ENCODE assay signal across 13 cellular contexts in the genomic region with DNA sequence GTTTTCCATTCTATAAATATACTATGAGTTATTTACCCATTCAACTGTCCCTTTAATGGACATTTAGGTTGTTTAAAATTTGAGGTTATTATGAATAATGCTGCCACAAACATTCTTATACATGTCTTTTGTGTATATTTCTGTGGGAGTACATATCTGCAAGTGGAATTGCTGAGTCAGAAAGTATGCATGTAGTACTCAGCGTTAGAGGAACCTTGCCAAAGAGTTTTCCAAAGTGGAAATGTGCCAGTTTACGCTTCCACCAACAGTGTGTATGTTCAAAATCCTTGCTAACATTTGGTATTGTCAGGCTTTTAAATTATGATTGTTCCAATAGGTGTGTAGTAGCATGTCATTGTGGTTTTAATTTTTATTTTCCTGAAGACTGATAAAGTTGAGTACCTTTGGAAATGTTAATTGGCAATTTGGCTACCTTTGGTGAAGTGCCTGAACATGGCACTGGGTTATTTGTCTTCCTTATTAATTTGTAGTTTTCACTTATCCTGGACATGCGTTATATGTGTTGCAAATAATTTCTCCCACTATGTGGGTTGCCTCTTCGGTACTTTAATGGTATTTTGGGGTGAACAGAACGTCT.
DNase-seq lines count a peak whose midpoint lies in the region; ATAC-seq and TF ChIP-seq lines count a peak whose summit lies in the region.
"Had no signal": no experiment of that assay in that cellular context is flagged by ENCODE, and none has a peak within 500 bp of the region (broad histone marks: within the 10 kb centered on the region; RNA-seq: fewer than 3 reads in every experiment).

No MANE protein-coding gene starts in this region.

- CTCF ChIA-PET in MCF 10A (lab: Yijun Ruan, JAX), result no interaction called here

- DNase-seq in MCF 10A (ENCODE audit: unreplicated experiment) (peak; percentile 79), breast epithelium (ENCODE audit: low spot score in 2 of 2) (no peak), SK-N-MC (ENCODE audit: low read depth, low spot score) (no peak), fibroblast of villous mesenchyme (ENCODE audit: low read depth) (peak; percentile 68), stomach (peak; percentile 39), NCI-H1417 treated with DMSO at 0.1 percent for 48 hours (lab: John Stamatoyannopoulos, UW) (no peak), HK-2 (ENCODE audit: unreplicated experiment) (no peak)
- DNase-seq: ACHN, DND-41 had no signal

- H3K4me1 Mint-ChIP-seq in MCF 10A (ENCODE audit: insufficient read depth, unreplicated experiment), result peaks cover 17% of the 10 kb centered on the region

- no peak overlapping the region for H3K4me3 Mint-ChIP-seq in MCF 10A (ENCODE audit: unreplicated experiment)
- H3K4me3 Mint-ChIP-seq: natural killer cell treated with Interleukin-12 subunit alpha and Interleukin-12 subunit beta and Interleukin-15 and Interleukin-18, amount 100 ng/mL, for 72 hours had no signal

- H3K4me1 ChIP-seq in breast epithelium (peaks cover 0 to 4% of the 10 kb centered on the region in 2 donors), stomach (peaks cover 0 to 16% (median 5%) of the 10 kb centered on the region in 4 donors)

- H3K27me3 ChIP-seq in breast epithelium, result no peaks in the 10 kb centered on the region
- H3K27me3 ChIP-seq in stomach, result no peaks in the 10 kb centered on the region
- H3K27me3 ChIP-seq: cardiac muscle cell had no signal

- no peaks in the 10 kb centered on the region for H3K27me3 Mint-ChIP-seq in MCF 10A (ENCODE audit: insufficient read depth, unreplicated experiment)

- intact Hi-C loops in MCF 10A (cut with micrococcal nuclease) (no loop called here), breast epithelium (cut with DNase I; ENCODE audit: low total_unique reads) (no loop called here), stomach (cut with DNase I; ENCODE audit: low total_unique reads) (no loop called here)

- no peak for TF ChIP-seq EP300 in stomach (IDR thresholded peaks at IDR 0.05)

- POLR2A ChIA-PET in MCF 10A (lab: Yijun Ruan, JAX), result no interaction called here

- H3K9me3 ChIP-seq in breast epithelium (no peaks in the 10 kb centered on the region), SK-N-MC (ENCODE audit: low read depth, low read length) (no peaks in the 10 kb centered on the region), stomach (no peaks in the 10 kb centered on the region)

- no peaks in the 10 kb centered on the region for H3K9me3 Mint-ChIP-seq in MCF 10A (ENCODE audit: unreplicated experiment)
- H3K9me3 Mint-ChIP-seq: natural killer cell treated with Interleukin-12 subunit alpha and Interleukin-12 subunit beta and Interleukin-15 and Interleukin-18, amount 100 ng/mL, for 72 hours had no signal

- no peak overlapping the region for H3K27ac ChIP-seq in breast epithelium
- H3K27ac ChIP-seq in SK-N-MC, result no peak overlapping the region; the same call in 1 of the 2 replicates
- H3K27ac ChIP-seq in stomach, result no peak overlapping the region
- H3K27ac ChIP-seq: cardiac muscle cell had no signal

- no TSS peak for BruUV-seq in MCF 10A (replicated peaks; lab: Mats Ljungman, UMichigan)

- H3K27ac Mint-ChIP-seq in MCF 10A (ENCODE audit: low read depth, unreplicated experiment), result peak overlapping the region; percentile 44
- H3K27ac Mint-ChIP-seq: natural killer cell treated with Interleukin-12 subunit alpha and Interleukin-12 subunit beta and Interleukin-15 and Interleukin-18, amount 100 ng/mL, for 72 hours had no signal

- H3K36me3 ChIP-seq in breast epithelium (no peaks in the 10 kb centered on the region), SK-N-MC (ENCODE audit: insufficient read depth, low read length) (no peaks in the 10 kb centered on the region), stomach (no peaks in the 10 kb centered on the region)
- H3K36me3 ChIP-seq: cardiac muscle cell had no signal

- no peak for TF ChIP-seq CTCF in MCF 10A (IDR thresholded peaks at IDR 0.05; ENCODE audit: unreplicated experiment)
- TF ChIP-seq CTCF in breast epithelium (IDR thresholded peaks at IDR 0.05), result no peak
- TF ChIP-seq CTCF in fibroblast of villous mesenchyme (IDR thresholded peaks at IDR 0.05; ENCODE audit: insufficient read depth, low read depth, low read length), result no peak
- TF ChIP-seq CTCF in stomach (IDR thresholded peaks at IDR 0.05), result no peak

- no peak overlapping the region for H3K4me3 ChIP-seq in breast epithelium
- H3K4me3 ChIP-seq in SK-N-MC, result peak overlapping the region; percentile 3; the same call in 1 of the 2 replicates
- H3K4me3 ChIP-seq in fibroblast of villous mesenchyme (ENCODE audit: low read depth, low read length), result no peak overlapping the region
- no peak overlapping the region for H3K4me3 ChIP-seq in stomach
- H3K4me3 ChIP-seq: cardiac muscle cell had no signal

- no peak for ATAC-seq in GM21526 (IDR thresholded peaks at IDR 0.05; ENCODE audit: low FRiP score, unreplicated experiment)
- ATAC-seq: natural killer cell treated with Interleukin-12 subunit alpha and Interleukin-12 subunit beta and Interleukin-15 and Interleukin-18, amount 100 ng/mL, for 72 hours; Panc1 had no signal

- no peaks in the 10 kb centered on the region for H3K36me3 Mint-ChIP-seq in MCF 10A (ENCODE audit: insufficient read depth, unreplicated experiment)

- WGBS in stomach, 5 donors, result 61 to 68% (median 64%) methylated on average over 5 of the region's 5 CpGs

- no peak overlapping the region for H3K9ac ChIP-seq in SK-N-MC (ENCODE audit: insufficient read length)

- no peak for TF ChIP-seq POLR2A in breast epithelium (IDR thresholded peaks at IDR 0.05)
- TF ChIP-seq POLR2A in stomach (IDR thresholded peaks at IDR 0.05), result no peak

Comparison
In these comparisons a context has a peak if more than half of its experiments do, and no peak if none do; other contexts are left out.
1. DNase-seq: peak in MCF 10A (single experiment), fibroblast of villous mesenchyme (single experiment) and stomach (single experiment); none in breast epithelium (0 of 2), SK-N-MC (single experiment), NCI-H1417 treated with DMSO at 0.1 percent for 48 hours (single experiment) and HK-2 (single experiment).